ENCODE assay signal across 8 cellular contexts in the genomic region with DNA sequence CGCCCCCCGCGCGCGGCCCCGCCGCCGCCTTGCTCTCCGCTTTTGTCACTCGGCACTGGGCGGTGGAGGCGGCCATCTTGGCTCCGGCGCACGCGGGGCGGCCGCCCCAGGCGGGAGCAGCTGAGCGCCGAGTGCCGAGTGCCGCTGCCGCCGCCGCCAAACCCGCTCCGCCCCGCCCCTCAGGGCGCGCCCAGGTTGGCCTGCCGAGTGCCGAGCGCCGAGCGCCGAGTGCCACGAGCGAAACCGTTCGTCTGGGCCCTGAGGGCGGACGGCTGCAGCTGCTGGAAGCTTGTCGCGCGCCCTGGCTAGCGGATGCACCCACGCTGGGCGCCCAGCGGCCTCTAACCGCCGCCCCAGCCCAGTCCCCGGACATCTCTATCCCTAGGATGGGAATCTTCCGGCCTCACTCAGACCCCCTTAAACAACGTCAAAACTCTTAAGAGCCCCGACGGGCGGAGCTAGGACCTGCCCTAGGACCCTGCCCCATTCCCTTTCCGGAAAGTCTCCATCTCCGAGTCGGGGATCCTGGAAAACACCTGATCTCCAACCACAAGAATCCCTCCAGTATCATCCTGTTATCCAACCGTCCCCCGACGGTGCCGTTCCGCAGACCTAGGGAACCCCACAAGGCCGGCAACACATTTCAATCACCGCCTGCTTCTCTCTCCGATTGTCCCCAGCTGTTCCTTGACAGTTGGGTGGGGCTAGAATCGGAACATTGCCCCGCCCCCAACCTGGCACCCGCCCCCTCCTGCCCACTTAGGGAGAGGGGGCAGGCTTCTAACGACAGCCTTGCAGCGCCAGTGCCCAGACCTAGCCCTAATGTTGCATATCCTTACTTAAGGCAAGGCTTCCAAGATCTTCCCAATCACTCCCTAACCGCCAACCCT. TPM values are rescaled to one million over a fixed set of nuclear protein-coding genes. Genes with fewer than 3 reads are reported as not detected.
A peak's percentile ranks its signal among the peaks of the same experiment; 100 is the strongest.
DNase-seq lines count a peak whose midpoint lies in the region; ATAC-seq and TF ChIP-seq lines count a peak whose summit lies in the region.

No MANE protein-coding gene starts in this region.

- H3K4me2 ChIP-seq in trophoblast cell (ENCODE audit: low read length): peak overlapping the region; percentile 85

- H3K36me3 ChIP-seq in H7 (replicated peaks; ENCODE audit: control insufficient read depth, insufficient read depth, low read length) (no peaks in the 10 kb centered on the region), trophoblast cell (ENCODE audit: control insufficient read depth in 1 of 2, insufficient read depth in 2 of 2, low read length in 2 of 2) (peaks cover 13 to 24% of the 10 kb centered on the region in 2 experiments), tibial artery (peaks cover 0 to 25% (median 7%) of the 10 kb centered on the region in 3 donors)

- peaks cover 28% of the 10 kb centered on the region for H3K4me1 Mint-ChIP-seq in activated naive CD8-positive, alpha-beta T cell treated with anti-CD3 and anti-CD28 coated beads, Interleukin-2, amount 50 U/mL, for 24 hours

- H3K4me1 ChIP-seq in trophoblast cell (ENCODE audit: control insufficient read depth in 1 of 2, insufficient read depth in 2 of 2, low read length in 2 of 2): peaks cover 12 to 14% of the 10 kb centered on the region in 2 experiments
- H3K4me1 ChIP-seq in tibial artery: peaks cover 0 to 60% (median 42%) of the 10 kb centered on the region in 4 donors

- no peaks in the 10 kb centered on the region for H3K27me3 Mint-ChIP-seq in activated naive CD8-positive, alpha-beta T cell treated with anti-CD3 and anti-CD28 coated beads, Interleukin-2, amount 50 U/mL, for 24 hours

- H3K9ac ChIP-seq in trophoblast cell (ENCODE audit: low read length): peak overlapping the region; percentile 28

- H2BK5ac ChIP-seq in trophoblast cell (ENCODE audit: low read depth, low read length, poor library complexity): no peak overlapping the region

- DNase-seq in EH (ENCODE audit: low read depth) (peak; percentile 89), H7 (peak; percentile 99), NCI-H1092 (lab: John Stamatoyannopoulos, UW) (peak; percentile 86), SW 1271 (lab: John Stamatoyannopoulos, UW) (peak; percentile 63 to 79), cardiac septum (ENCODE audit: low spot score) (peak; percentile 97), trophoblast cell (peak; percentile 92 to 97), tibial artery (peak; percentile 86 to 94)
- DNase-seq in activated naive CD8-positive, alpha-beta T cell treated with anti-CD3 and anti-CD28 coated beads, Interleukin-2, amount 50 U/mL, for 24 hours: peak; percentile 95

- peaks cover 19% of the 10 kb centered on the region for H3K79me2 ChIP-seq in trophoblast cell (ENCODE audit: control insufficient read depth, insufficient read depth, low read length, poor library complexity)

- peak overlapping the region; percentile 97 for H4K12ac ChIP-seq in trophoblast cell (ENCODE audit: low read depth, low read length)

- H4K91ac ChIP-seq in trophoblast cell (ENCODE audit: low read depth, low read length): peak overlapping the region; percentile 67

- H3K27me3 ChIP-seq in H7 (ENCODE audit: control insufficient read depth, insufficient read depth, low read length) (no peaks in the 10 kb centered on the region), trophoblast cell (ENCODE audit: insufficient read depth, low read length) (no peaks in the 10 kb centered on the region), tibial artery (no peaks in the 10 kb centered on the region)

- TF ChIP-seq CTCF in tibial artery (IDR thresholded peaks at IDR 0.05): no peak

- H3K23ac ChIP-seq in trophoblast cell (ENCODE audit: low read length): no peak overlapping the region

- H3K27ac ChIP-seq in trophoblast cell (ENCODE audit: low read depth, low read length) (peak overlapping the region; percentile 40), tibial artery (peak overlapping the region; percentile 89 to 90)

- no peaks in the 10 kb centered on the region for H3K9me3 Mint-ChIP-seq in activated naive CD8-positive, alpha-beta T cell treated with anti-CD3 and anti-CD28 coated beads, Interleukin-2, amount 50 U/mL, for 24 hours

- intact Hi-C loops in cardiac septum (cut with DNase I) (loop anchor here (2.0 kb wide), 2 partner anchors 14 to 16 kb away; a partner anchor contains a TSS), tibial artery (cut with DNase I; ENCODE audit: low total_unique reads) (loop anchor here (10.0 kb wide), 1 partner anchor 258 kb away; no protein-coding TSS in a partner anchor)

- H3K79me1 ChIP-seq in trophoblast cell (ENCODE audit: low read length): peaks cover 9% of the 10 kb centered on the region

- H2BK12ac ChIP-seq in trophoblast cell (ENCODE audit: low read length): peak overlapping the region; percentile 11

- peak overlapping the region; percentile 94 for H2AFZ ChIP-seq in trophoblast cell (ENCODE audit: insufficient read depth, low read length, poor library complexity)

- peak overlapping the region; percentile 76 for H3K18ac ChIP-seq in trophoblast cell (ENCODE audit: low read length)

- peak overlapping the region; percentile 81 for H3K4me3 ChIP-seq in H7 (ENCODE audit: insufficient read depth, low read depth, low read length)
- peak overlapping the region; percentile 82 for H3K4me3 ChIP-seq in trophoblast cell (ENCODE audit: low read depth, low read length)
- peak overlapping the region; percentile 91 for H3K4me3 ChIP-seq in tibial artery

- peak overlapping the region; percentile 78 for H3K4ac ChIP-seq in trophoblast cell (ENCODE audit: low read depth, low read length)

- H3K36me3 Mint-ChIP-seq in activated naive CD8-positive, alpha-beta T cell treated with anti-CD3 and anti-CD28 coated beads, Interleukin-2, amount 50 U/mL, for 24 hours (ENCODE audit: low read depth): peaks cover 9% of the 10 kb centered on the region

- H4K8ac ChIP-seq in trophoblast cell (ENCODE audit: low read depth, low read length): peak overlapping the region; percentile 92

- peak overlapping the region; percentile 90 for H3K4me3 Mint-ChIP-seq in activated naive CD8-positive, alpha-beta T cell treated with anti-CD3 and anti-CD28 coated beads, Interleukin-2, amount 50 U/mL, for 24 hours

- peak; percentile 88 for ATAC-seq in activated naive CD8-positive, alpha-beta T cell treated with anti-CD3 and anti-CD28 coated beads, Interleukin-2, amount 50 U/mL, for 24 hours

- H2BK120ac ChIP-seq in trophoblast cell (ENCODE audit: insufficient read depth, low read length, poor library complexity): peak overlapping the region; percentile 25

- H3K9me3 ChIP-seq in trophoblast cell (ENCODE audit: insufficient read depth, low read depth, low read length) (peaks cover 2% of the 10 kb centered on the region), tibial artery (no peaks in the 10 kb centered on the region)

- WGBS in trophoblast cell (ENCODE audit: extremely low coverage, insufficient coverage, insufficient read length): no CpG with 5 or more reads among the region's 75 CpGs

- peak overlapping the region; percentile 89 for H3K27ac Mint-ChIP-seq in activated naive CD8-positive, alpha-beta T cell treated with anti-CD3 and anti-CD28 coated beads, Interleukin-2, amount 50 U/mL, for 24 hours

- H3K14ac ChIP-seq in trophoblast cell (ENCODE audit: low read length): peak overlapping the region; percentile 87

- H2AK5ac ChIP-seq in trophoblast cell (ENCODE audit: low read length): no peak overlapping the region

RNA-seq across cellular contexts. Expression of a gene that starts 14.1 kb away (rescaled TPM):
- total RNA-seq in H7 (2014; rRNA removed; shearing (Covaris generic)): 115 and 168 TPM in 2 replicates
- 63.1 TPM for total RNA-seq in cardiac septum
- polyA plus RNA-seq in trophoblast cell (2013): 92.6 and 94.5 TPM in 2 replicates

RNA-seq across cellular contexts. Expression of a gene that starts 16.9 kb away (rescaled TPM):
- 16.1 and 17.6 TPM in 2 replicates for total RNA-seq in H7 (2014; rRNA removed; shearing (Covaris generic))
- total RNA-seq in cardiac septum: 21.6 TPM
- 31.0 and 32.1 TPM in 2 replicates for polyA plus RNA-seq in trophoblast cell (2013)

RNA-seq across cellular contexts. Expression of a gene that starts 31.5 kb away (rescaled TPM):
- total RNA-seq in H7 (2014; rRNA removed; shearing (Covaris generic)): not detected in 2 replicates
- total RNA-seq in cardiac septum: 1.7 TPM
- polyA plus RNA-seq in trophoblast cell (2013): 0.01 TPM in 1 of 2 replicates, not detected in the other

RNA-seq across cellular contexts. Expression of a gene that starts 46.4 kb away (rescaled TPM):
- not detected in 2 replicates for total RNA-seq in H7 (2014; rRNA removed; shearing (Covaris generic))
- not detected for total RNA-seq in cardiac septum
- polyA plus RNA-seq in trophoblast cell (2013): not detected in 2 replicates

RNA-seq across cellular contexts. Expression of a gene that starts 53.3 kb away (rescaled TPM):
- 24.4 and 25.1 TPM in 2 replicates for total RNA-seq in H7 (2014; rRNA removed; shearing (Covaris generic))
- total RNA-seq in cardiac septum: 19.2 TPM
- polyA plus RNA-seq in trophoblast cell (2013): 40.6 and 42.9 TPM in 2 replicates

Comparison
In these comparisons a context has a peak if more than half of its experiments do, and no peak if none do; other contexts are left out.
1. Peak in every context shown above with its lines: DNase-seq, ATAC-seq, H3K4me3 ChIP-seq and H3K27ac ChIP-seq.